34 cellular contexts compared by ENCODE assay signal in the genomic region with DNA sequence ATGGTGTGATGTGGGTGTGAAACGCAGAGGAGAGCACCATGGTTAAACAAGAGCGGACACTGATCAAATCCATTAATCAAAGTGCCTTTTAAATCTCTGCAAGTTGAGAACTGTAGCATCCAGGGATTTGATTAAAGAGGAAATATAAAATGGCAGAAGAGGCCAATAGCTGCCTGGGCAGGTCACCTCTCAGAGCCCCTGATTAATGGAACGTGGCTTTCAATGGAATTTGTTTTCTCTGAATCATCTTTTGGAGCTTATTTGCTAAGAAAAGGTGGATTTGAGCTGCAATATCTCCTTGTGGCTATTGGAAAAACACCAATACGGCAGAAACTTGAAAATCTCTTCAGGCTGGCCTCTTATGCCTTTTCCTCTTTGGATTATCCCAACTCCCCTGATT.
"Had no signal": no experiment of that assay in that cellular context is flagged by ENCODE, and none has a peak within 500 bp of the region (broad histone marks: within the 10 kb centered on the region; RNA-seq: fewer than 3 reads in every experiment).

No MANE protein-coding gene starts in this region.

- H3K4me3 Mint-ChIP-seq: activated CD4-positive, alpha-beta memory T cell treated with anti-CD3 and anti-CD28 coated beads, Interleukin-2, amount 10 ng/mL, durations not matched to agents 7 days and 5 days; activated CD4-positive, alpha-beta T cell treated with anti-CD3 and anti-CD28 coated beads for 36 hours; activated CD4-positive, alpha-beta T cell treated with anti-CD3 and anti-CD28 coated beads, Interleukin-2, amount 10 ng/mL, durations not matched to agents 7 days and 5 days; activated CD8-positive, alpha-beta memory T cell treated with anti-CD3 and anti-CD28 coated beads, Interleukin-2, amount 10 ng/mL, durations not matched to agents 7 days and 5 days; activated CD8-positive, alpha-beta T cell treated with anti-CD3 and anti-CD28 coated beads, Interleukin-2, amount 10 ng/mL, durations not matched to agents 7 days and 5 days; activated naive CD4-positive, alpha-beta T cell treated with anti-CD3 and anti-CD28 coated beads for 36 hours; activated naive CD8-positive, alpha-beta T cell treated with anti-CD3 and anti-CD28 coated beads for 36 hours; activated T-cell treated with anti-CD3 and anti-CD28 coated beads, Interleukin-2, amount 50 U/mL, for 24 hours; T-helper 1 cell treated with Interleukin-12 subunit alpha and Interleukin-12 subunit beta and Interleukin-4 antibody, amounts not matched to agents 30 μg/mL and 1 μg/mL, for 36 hours; T-helper 2 cell treated with Interferon-gamma antibody and Interleukin-4, amounts not matched to agents 5 μg/mL and 100 μg/mL, for 36 hours; WTC11 had no signal

- DNase-seq: activated CD4-positive, alpha-beta memory T cell treated with anti-CD3 and anti-CD28 coated beads, Interleukin-2, amount 10 ng/mL, durations not matched to agents 7 days and 5 days; activated CD4-positive, alpha-beta T cell treated with anti-CD3 and anti-CD28 coated beads for 1 hour; activated CD4-positive, alpha-beta T cell treated with anti-CD3 and anti-CD28 coated beads for 36 hours; activated CD4-positive, alpha-beta T cell treated with anti-CD3 and anti-CD28 coated beads for 48 hours; activated CD4-positive, alpha-beta T cell treated with anti-CD3 and anti-CD28 coated beads, Interleukin-2, amount 10 ng/mL, durations not matched to agents 7 days and 5 days; activated CD4-positive, alpha-beta T cell treated with anti-CD3 and anti-CD28 coated beads, Interleukin-2, amount 50 U/mL, for 48 hours; activated CD4-positive, CD25-positive, alpha-beta regulatory T cell; activated CD8-positive, alpha-beta memory T cell treated with anti-CD3 and anti-CD28 coated beads for 24 hours; activated CD8-positive, alpha-beta memory T cell treated with anti-CD3 and anti-CD28 coated beads, Interleukin-2, amount 10 ng/mL, durations not matched to agents 7 days and 5 days; activated CD8-positive, alpha-beta memory T cell treated with anti-CD3 and anti-CD28 coated beads, Interleukin-2, amount 50 U/mL, for 48 hours; activated CD8-positive, alpha-beta T cell treated with anti-CD3 and anti-CD28 coated beads, Interleukin-2, amount 10 ng/mL, durations not matched to agents 7 days and 5 days; activated effector memory CD4-positive, alpha-beta T cell treated with anti-CD3 and anti-CD28 coated beads, Interleukin-2, amount 50 U/mL, for 16 hours; activated gamma-delta T cell treated with Interleukin-2 at 50 U/mL for 16 hours; activated naive CD4-positive, alpha-beta T cell; activated naive CD4-positive, alpha-beta T cell treated with anti-CD3 and anti-CD28 coated beads for 36 hours; activated naive CD4-positive, alpha-beta T cell treated with anti-CD3 and anti-CD28 coated beads, Interleukin-2, amount 50 U/mL, for 16 hours; activated naive CD8-positive, alpha-beta T cell treated with anti-CD3 and anti-CD28 coated beads for 36 hours; activated T-cell treated with anti-CD3 and anti-CD28 coated beads, Interleukin-2, amount 50 U/mL, for 24 hours; activated T-cell treated with anti-CD3 and anti-CD28 coated beads, Interleukin-2, amount 50 U/mL, for 48 hours; adrenal gland; amygdala; anterior cingulate cortex; body of pancreas; brain microvascular endothelial cell; central memory CD4-positive, alpha-beta T cell; T-helper 1 cell; T-helper 2 cell; T-helper 9 cell; WERI-Rb-1 had no signal

- H3K27ac Mint-ChIP-seq: activated CD4-positive, alpha-beta memory T cell treated with anti-CD3 and anti-CD28 coated beads, Interleukin-2, amount 10 ng/mL, durations not matched to agents 7 days and 5 days; activated CD4-positive, alpha-beta T cell treated with anti-CD3 and anti-CD28 coated beads for 36 hours; activated CD4-positive, alpha-beta T cell treated with anti-CD3 and anti-CD28 coated beads, Interleukin-2, amount 10 ng/mL, durations not matched to agents 7 days and 5 days; activated CD8-positive, alpha-beta memory T cell treated with anti-CD3 and anti-CD28 coated beads, Interleukin-2, amount 10 ng/mL, durations not matched to agents 7 days and 5 days; activated CD8-positive, alpha-beta T cell treated with anti-CD3 and anti-CD28 coated beads, Interleukin-2, amount 10 ng/mL, durations not matched to agents 7 days and 5 days; activated naive CD4-positive, alpha-beta T cell treated with anti-CD3 and anti-CD28 coated beads for 36 hours; activated naive CD4-positive, alpha-beta T cell treated with anti-CD3 and anti-CD28 coated beads, Interleukin-2, amount 50 U/mL, for 72 hours; activated naive CD8-positive, alpha-beta T cell treated with anti-CD3 and anti-CD28 coated beads for 36 hours; activated T-cell treated with anti-CD3 and anti-CD28 coated beads, Interleukin-2, amount 50 U/mL, for 24 hours; T-helper 1 cell treated with Interleukin-12 subunit alpha and Interleukin-12 subunit beta and Interleukin-4 antibody, amounts not matched to agents 30 μg/mL and 1 μg/mL, for 36 hours; T-helper 2 cell treated with Interferon-gamma antibody and Interleukin-4, amounts not matched to agents 5 μg/mL and 100 μg/mL, for 36 hours; WTC11 had no signal

- H3K27me3 Mint-ChIP-seq: activated CD4-positive, alpha-beta memory T cell treated with anti-CD3 and anti-CD28 coated beads, Interleukin-2, amount 10 ng/mL, durations not matched to agents 7 days and 5 days; activated CD8-positive, alpha-beta memory T cell treated with anti-CD3 and anti-CD28 coated beads, Interleukin-2, amount 10 ng/mL, durations not matched to agents 7 days and 5 days; activated naive CD8-positive, alpha-beta T cell treated with anti-CD3 and anti-CD28 coated beads for 36 hours; activated T-cell treated with anti-CD3 and anti-CD28 coated beads, Interleukin-2, amount 50 U/mL, for 24 hours had no signal

- H3K4me1 Mint-ChIP-seq: activated CD4-positive, alpha-beta memory T cell treated with anti-CD3 and anti-CD28 coated beads, Interleukin-2, amount 10 ng/mL, durations not matched to agents 7 days and 5 days; activated CD4-positive, alpha-beta T cell treated with anti-CD3 and anti-CD28 coated beads for 36 hours; activated CD4-positive, alpha-beta T cell treated with anti-CD3 and anti-CD28 coated beads, Interleukin-2, amount 10 ng/mL, durations not matched to agents 7 days and 5 days; activated CD8-positive, alpha-beta memory T cell treated with anti-CD3 and anti-CD28 coated beads, Interleukin-2, amount 10 ng/mL, durations not matched to agents 7 days and 5 days; activated naive CD8-positive, alpha-beta T cell treated with anti-CD3 and anti-CD28 coated beads for 36 hours; WTC11 had no signal

- ATAC-seq: activated CD4-positive, alpha-beta T cell treated with anti-CD3 and anti-CD28 coated beads for 36 hours; activated CD4-positive, CD25-positive, alpha-beta regulatory T cell treated with anti-CD3 and anti-CD28 coated beads, Interleukin-2, amount 50 U/mL, for 24 hours; activated CD8-positive, alpha-beta memory T cell treated with anti-CD3 and anti-CD28 coated beads, Interleukin-2, amount 10 ng/mL, durations not matched to agents 7 days and 5 days; activated CD8-positive, alpha-beta T cell treated with anti-CD3 and anti-CD28 coated beads, Interleukin-2, amount 10 ng/mL, durations not matched to agents 7 days and 5 days; activated naive CD4-positive, alpha-beta T cell treated with anti-CD3 and anti-CD28 coated beads, Interleukin-2, amount 50 U/mL, for 72 hours; body of pancreas; WTC11 had no signal

- H3K9me3 Mint-ChIP-seq: activated CD4-positive, alpha-beta memory T cell treated with anti-CD3 and anti-CD28 coated beads, Interleukin-2, amount 10 ng/mL, durations not matched to agents 7 days and 5 days; activated CD4-positive, alpha-beta T cell treated with anti-CD3 and anti-CD28 coated beads, Interleukin-2, amount 10 ng/mL, durations not matched to agents 7 days and 5 days; activated naive CD4-positive, alpha-beta T cell treated with anti-CD3 and anti-CD28 coated beads for 36 hours; activated naive CD4-positive, alpha-beta T cell treated with anti-CD3 and anti-CD28 coated beads, Interleukin-2, amount 50 U/mL, for 72 hours; activated naive CD8-positive, alpha-beta T cell treated with anti-CD3 and anti-CD28 coated beads for 36 hours; activated T-cell treated with anti-CD3 and anti-CD28 coated beads, Interleukin-2, amount 50 U/mL, for 24 hours; T-helper 1 cell treated with Interleukin-12 subunit alpha and Interleukin-12 subunit beta and Interleukin-4 antibody, amounts not matched to agents 30 μg/mL and 1 μg/mL, for 36 hours; T-helper 2 cell treated with Interferon-gamma antibody and Interleukin-4, amounts not matched to agents 5 μg/mL and 100 μg/mL, for 36 hours had no signal
